Comparison of ENCODE assay signal across 8 cellular contexts in the genomic region with DNA sequence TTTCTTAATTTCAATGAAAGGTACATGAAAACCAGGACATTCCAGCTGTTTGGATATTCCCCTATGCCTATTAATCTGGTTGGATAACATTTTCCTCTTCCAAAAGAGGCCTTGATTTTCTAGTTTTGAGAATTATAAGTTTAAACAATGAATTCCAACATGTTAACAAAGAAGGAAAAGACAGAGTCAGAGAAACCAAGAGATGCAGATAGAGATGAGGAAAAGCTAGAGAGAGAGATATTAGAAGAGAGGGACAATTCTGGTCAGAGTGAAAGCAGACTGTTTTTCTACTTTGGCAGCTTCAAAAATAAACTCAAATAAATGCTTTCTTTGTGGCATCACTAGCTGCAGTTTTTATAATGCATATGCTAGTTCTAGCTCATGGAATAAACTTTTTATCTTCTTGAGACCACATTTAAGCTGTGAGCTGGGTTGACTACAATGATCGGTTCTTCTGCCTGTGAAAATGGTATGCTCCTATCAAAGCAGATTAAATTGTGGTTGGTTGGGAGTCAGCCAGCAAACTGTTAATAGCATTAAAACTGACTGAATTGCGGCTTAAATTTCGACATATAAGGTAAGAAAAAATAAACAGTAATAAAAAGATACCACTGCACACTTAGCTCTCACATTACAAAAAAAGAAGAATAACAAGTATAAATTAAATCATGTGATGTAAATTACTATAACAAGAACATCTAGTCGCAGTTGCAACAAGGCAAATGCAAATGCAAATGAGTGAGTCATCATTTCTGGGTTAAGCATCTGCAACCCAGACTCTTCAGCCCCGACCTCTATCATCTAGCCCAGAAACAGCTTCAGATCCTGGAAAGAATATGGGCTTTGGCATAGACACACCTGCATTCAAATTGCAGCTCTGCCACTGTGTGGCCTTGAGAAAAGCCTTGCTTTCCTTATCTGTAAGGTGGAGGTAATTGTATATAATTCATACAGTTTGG. TPM values are rescaled to one million over a fixed set of nuclear protein-coding genes. Genes with fewer than 3 reads are reported as not detected.
DNase-seq lines count a peak whose midpoint lies in the region; ATAC-seq and TF ChIP-seq lines count a peak whose summit lies in the region.

No MANE protein-coding gene starts in this region.

- POLR2A ChIA-PET in activated CD8-positive, alpha-beta T cell treated with anti-CD3 and anti-CD28 coated beads for 36 hours (lab: Charles Lee), result interaction anchor here (1.1 to 1.4 kb wide), 2 partner anchors 19 to 90 kb away, joined by 4 read pairs; a partner anchor contains a TSS
- POLR2A ChIA-PET in activated CD8-positive, alpha-beta T cell treated with anti-CD3 and anti-CD28 coated beads, Interleukin-2, amount 10 ng/mL, durations not matched to agents 7 days and 5 days (lab: Charles Lee), result interaction anchor here (1.3 kb wide), 1 partner anchor 220 kb away, joined by 6 read pairs; no protein-coding TSS in a partner anchor

- no peaks in the 10 kb centered on the region for H3K4me1 ChIP-seq in colonic mucosa

- H3K36me3 Mint-ChIP-seq in activated CD8-positive, alpha-beta T cell treated with anti-CD3 and anti-CD28 coated beads for 36 hours (ENCODE audit: low read depth), result no peaks in the 10 kb centered on the region
- no peaks in the 10 kb centered on the region for H3K36me3 Mint-ChIP-seq in activated CD8-positive, alpha-beta T cell treated with anti-CD3 and anti-CD28 coated beads, Interleukin-2, amount 10 ng/mL, durations not matched to agents 7 days and 5 days (ENCODE audit: low read depth)
- no peaks in the 10 kb centered on the region for H3K36me3 Mint-ChIP-seq in stimulated activated effector memory CD8-positive, alpha-beta T cell treated with anti-CD3 and anti-CD28 coated beads, Interleukin-12 subunit alpha, Interleukin-12 subunit beta, amount 100 ng/mL, for 72 hours

- no peaks in the 10 kb centered on the region for H3K27me3 ChIP-seq in colonic mucosa

- CTCF ChIA-PET in activated CD8-positive, alpha-beta T cell treated with anti-CD3 and anti-CD28 coated beads for 36 hours (lab: Charles Lee), result interaction anchor here (0.7 to 7.5 kb wide), 39 partner anchors 10 to 678 kb away, joined by 3 to 124 read pairs (median 6); a partner anchor contains a TSS
- CTCF ChIA-PET in activated CD8-positive, alpha-beta T cell treated with anti-CD3 and anti-CD28 coated beads, Interleukin-2, amount 10 ng/mL, durations not matched to agents 7 days and 5 days (lab: Charles Lee), result interaction anchor here (0.6 to 8.1 kb wide), 47 partner anchors 11 to 1056 kb away, joined by 3 to 153 read pairs (median 5); a partner anchor contains a TSS

- ATAC-seq in activated CD8-positive, alpha-beta T cell treated with anti-CD3 and anti-CD28 coated beads for 36 hours, result no peak
- ATAC-seq in activated CD8-positive, alpha-beta T cell treated with anti-CD3 and anti-CD28 coated beads, Interleukin-2, amount 10 ng/mL, durations not matched to agents 7 days and 5 days, result no peak
- no peak for ATAC-seq in stimulated activated effector memory CD8-positive, alpha-beta T cell treated with anti-CD3 and anti-CD28 coated beads, Interleukin-12 subunit alpha, Interleukin-12 subunit beta, amount 100 ng/mL, for 72 hours

- H3K27ac Mint-ChIP-seq in activated CD8-positive, alpha-beta T cell treated with anti-CD3 and anti-CD28 coated beads for 36 hours, result peak overlapping the region; percentile 91
- no peak overlapping the region for H3K27ac Mint-ChIP-seq in activated CD8-positive, alpha-beta T cell treated with anti-CD3 and anti-CD28 coated beads, Interleukin-2, amount 10 ng/mL, durations not matched to agents 7 days and 5 days
- H3K27ac Mint-ChIP-seq in stimulated activated effector memory CD8-positive, alpha-beta T cell treated with anti-CD3 and anti-CD28 coated beads, Interleukin-12 subunit alpha, Interleukin-12 subunit beta, amount 100 ng/mL, for 72 hours, result peak overlapping the region; percentile 79

- no peak for DNase-seq in activated CD8-positive, alpha-beta T cell treated with anti-CD3 and anti-CD28 coated beads for 36 hours
- no peak for DNase-seq in activated CD8-positive, alpha-beta T cell treated with anti-CD3 and anti-CD28 coated beads, Interleukin-2, amount 10 ng/mL, durations not matched to agents 7 days and 5 days
- DNase-seq in NCI-H526 treated with DMSO at 0.1 percent for 48 hours (lab: John Stamatoyannopoulos, UW) (peak; percentile 79), colonic mucosa (no peak), HuH-7.5 (ENCODE audit: low spot score) (no peak), kidney tubule cell (ENCODE audit: low spot score) (no peak), NCI-H345 treated with DMSO at 0.1 percent for 48 hours (lab: John Stamatoyannopoulos, UW; ENCODE audit: unreplicated experiment) (no peak)
- no peak for DNase-seq in stimulated activated effector memory CD8-positive, alpha-beta T cell treated with anti-CD3 and anti-CD28 coated beads, Interleukin-12 subunit alpha, Interleukin-12 subunit beta, amount 100 ng/mL, for 72 hours (ENCODE audit: low spot score in 2 of 2)

- peak overlapping the region; percentile 29 for H3K4me3 ChIP-seq in colonic mucosa

- TF ChIP-seq CTCF in activated CD8-positive, alpha-beta T cell treated with anti-CD3 and anti-CD28 coated beads for 36 hours (IDR thresholded peaks at IDR 0.05), result peak; percentile 51
- TF ChIP-seq CTCF in colonic mucosa (IDR thresholded peaks at IDR 0.05), result no peak

- no peak overlapping the region for H3K9ac ChIP-seq in colonic mucosa (ENCODE audit: low read depth in 2 of 2, low read length in 2 of 2)

- H3K9me3 ChIP-seq in colonic mucosa, result no peaks in the 10 kb centered on the region

- no peaks in the 10 kb centered on the region for H3K36me3 ChIP-seq in colonic mucosa

- H3K4me3 Mint-ChIP-seq in activated CD8-positive, alpha-beta T cell treated with anti-CD3 and anti-CD28 coated beads for 36 hours, result peak overlapping the region; percentile 72
- no peak overlapping the region for H3K4me3 Mint-ChIP-seq in activated CD8-positive, alpha-beta T cell treated with anti-CD3 and anti-CD28 coated beads, Interleukin-2, amount 10 ng/mL, durations not matched to agents 7 days and 5 days
- peak overlapping the region; percentile 61 for H3K4me3 Mint-ChIP-seq in stimulated activated effector memory CD8-positive, alpha-beta T cell treated with anti-CD3 and anti-CD28 coated beads, Interleukin-12 subunit alpha, Interleukin-12 subunit beta, amount 100 ng/mL, for 72 hours

- H3K9me3 Mint-ChIP-seq in activated CD8-positive, alpha-beta T cell treated with anti-CD3 and anti-CD28 coated beads for 36 hours, result no peaks in the 10 kb centered on the region
- no peaks in the 10 kb centered on the region for H3K9me3 Mint-ChIP-seq in activated CD8-positive, alpha-beta T cell treated with anti-CD3 and anti-CD28 coated beads, Interleukin-2, amount 10 ng/mL, durations not matched to agents 7 days and 5 days (ENCODE audit: insufficient read depth)
- no peaks in the 10 kb centered on the region for H3K9me3 Mint-ChIP-seq in stimulated activated effector memory CD8-positive, alpha-beta T cell treated with anti-CD3 and anti-CD28 coated beads, Interleukin-12 subunit alpha, Interleukin-12 subunit beta, amount 100 ng/mL, for 72 hours

- intact Hi-C loops in activated CD8-positive, alpha-beta T cell treated with anti-CD3 and anti-CD28 coated beads for 36 hours (cut with micrococcal nuclease), result loop anchor here (1.0 to 10.0 kb wide), 3 partner anchors 121 to 220 kb away; no protein-coding TSS in a partner anchor
- intact Hi-C loops in colonic mucosa (cut with DNase I), result loop anchor here (5.0 to 10.0 kb wide), 3 partner anchors 118 to 550 kb away; no protein-coding TSS in a partner anchor

- H3K27ac ChIP-seq in colonic mucosa, result no peak overlapping the region

- peaks cover 20% of the 10 kb centered on the region for H3K4me1 Mint-ChIP-seq in activated CD8-positive, alpha-beta T cell treated with anti-CD3 and anti-CD28 coated beads for 36 hours (ENCODE audit: low read depth)
- peaks cover 13% of the 10 kb centered on the region for H3K4me1 Mint-ChIP-seq in activated CD8-positive, alpha-beta T cell treated with anti-CD3 and anti-CD28 coated beads, Interleukin-2, amount 10 ng/mL, durations not matched to agents 7 days and 5 days (ENCODE audit: low read depth)
- H3K4me1 Mint-ChIP-seq in stimulated activated effector memory CD8-positive, alpha-beta T cell treated with anti-CD3 and anti-CD28 coated beads, Interleukin-12 subunit alpha, Interleukin-12 subunit beta, amount 100 ng/mL, for 72 hours, result peaks cover 8% of the 10 kb centered on the region

- no peaks in the 10 kb centered on the region for H3K27me3 Mint-ChIP-seq in activated CD8-positive, alpha-beta T cell treated with anti-CD3 and anti-CD28 coated beads for 36 hours
- peaks cover 2% of the 10 kb centered on the region for H3K27me3 Mint-ChIP-seq in activated CD8-positive, alpha-beta T cell treated with anti-CD3 and anti-CD28 coated beads, Interleukin-2, amount 10 ng/mL, durations not matched to agents 7 days and 5 days (ENCODE audit: low read depth)

RNA-seq across cellular contexts. Expression of a gene that starts 19.7 kb away (rescaled TPM):
- total RNA-seq in activated CD8-positive, alpha-beta T cell treated with anti-CD3 and anti-CD28 coated beads for 36 hours, result 10 to 100 TPM; 46.4 to 46.6 TPM
- total RNA-seq in activated CD8-positive, alpha-beta T cell treated with anti-CD3 and anti-CD28 coated beads, Interleukin-2, amount 10 ng/mL, durations not matched to agents 7 days and 5 days, result 10 to 100 TPM; 45.7 to 54.4 TPM
- total RNA-seq in colonic mucosa, result 10 to 100 TPM; 82.1 to 87.1 TPM
